In the genomic region with DNA sequence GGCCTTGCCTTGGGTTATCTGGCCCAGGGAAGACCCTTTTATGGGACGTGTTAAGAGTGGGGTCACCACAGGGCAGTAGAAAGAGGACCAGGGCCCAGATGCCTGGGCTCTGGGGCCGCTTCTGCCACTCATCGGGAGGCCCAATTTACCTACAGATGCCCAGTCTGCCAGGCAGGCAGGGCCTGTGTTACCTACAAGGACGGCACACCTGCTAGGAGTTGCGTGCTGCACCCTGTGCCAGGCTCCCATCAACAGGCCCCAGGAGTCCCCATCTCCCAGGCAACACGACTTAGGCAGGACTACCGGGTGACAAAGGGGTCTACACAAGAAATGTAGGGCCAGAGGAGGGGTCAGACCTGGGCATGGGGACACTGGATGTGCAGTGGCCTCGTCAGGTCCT, we compare ENCODE assay signal across 1 cellular context.
TF ChIP-seq lines count a peak whose summit lies in the region.

No MANE protein-coding gene starts in this region.

TF ChIP-seq in GM12878, 131 proteins besides CTCF, POLR2A, EP300 and RAD21:
- TF ChIP-seq, protein P1, sequence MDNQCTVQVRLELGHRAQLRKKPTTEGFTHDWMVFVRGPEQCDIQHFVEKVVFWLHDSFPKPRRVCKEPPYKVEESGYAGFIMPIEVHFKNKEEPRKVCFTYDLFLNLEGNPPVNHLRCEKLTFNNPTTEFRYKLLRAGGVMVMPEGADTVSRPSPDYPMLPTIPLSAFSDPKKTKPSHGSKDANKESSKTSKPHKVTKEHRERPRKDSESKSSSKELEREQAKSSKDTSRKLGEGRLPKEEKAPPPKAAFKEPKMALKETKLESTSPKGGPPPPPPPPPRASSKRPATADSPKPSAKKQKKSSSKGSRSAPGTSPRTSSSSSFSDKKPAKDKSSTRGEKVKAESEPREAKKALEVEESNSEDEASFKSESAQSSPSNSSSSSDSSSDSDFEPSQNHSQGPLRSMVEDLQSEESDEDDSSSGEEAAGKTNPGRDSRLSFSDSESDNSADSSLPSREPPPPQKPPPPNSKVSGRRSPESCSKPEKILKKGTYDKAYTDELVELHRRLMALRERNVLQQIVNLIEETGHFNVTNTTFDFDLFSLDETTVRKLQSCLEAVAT (IDR thresholded peaks at IDR 0.05): no peak
- TF ChIP-seq PKNOX1 (IDR thresholded peaks at IDR 0.05) (no peak), SIX5 (IDR thresholded peaks at IDR 0.05; ENCODE audit: low read depth, low read length, severe bottlenecking) (no peak), ZSCAN29 (IDR thresholded peaks at IDR 0.05) (no peak), SMAD5 (IDR thresholded peaks at IDR 0.05; ENCODE audit: low read depth) (no peak), ESRRA (IDR thresholded peaks at IDR 0.05; ENCODE audit: low read length) (no peak), MYB (IDR thresholded peaks at IDR 0.05; ENCODE audit: borderline replicate concordance, low read depth, low read length) (no peak), POU2F2 (IDR thresholded peaks at IDR 0.05; ENCODE audit: borderline replicate concordance, low read depth, low read length) (no peak), STAT1 (conservative IDR thresholded peaks at IDR 0.05) (no peak), IRF5 (IDR thresholded peaks at IDR 0.05; ENCODE audit: borderline replicate concordance) (no peak), EGR1 (IDR thresholded peaks at IDR 0.05; ENCODE audit: borderline replicate concordance in 1 of 2, low read depth in 2 of 2, low read length in 2 of 2) (no peak), SP1 (IDR thresholded peaks at IDR 0.05; ENCODE audit: low read depth, low read length) (no peak), SMAD1 (IDR thresholded peaks at IDR 0.05; ENCODE audit: low read depth, partially characterized antibody) (no peak), RCOR1 (conservative IDR thresholded peaks at IDR 0.05; ENCODE audit: low read depth, low read length) (no peak)
- TF ChIP-seq, protein P2, sequence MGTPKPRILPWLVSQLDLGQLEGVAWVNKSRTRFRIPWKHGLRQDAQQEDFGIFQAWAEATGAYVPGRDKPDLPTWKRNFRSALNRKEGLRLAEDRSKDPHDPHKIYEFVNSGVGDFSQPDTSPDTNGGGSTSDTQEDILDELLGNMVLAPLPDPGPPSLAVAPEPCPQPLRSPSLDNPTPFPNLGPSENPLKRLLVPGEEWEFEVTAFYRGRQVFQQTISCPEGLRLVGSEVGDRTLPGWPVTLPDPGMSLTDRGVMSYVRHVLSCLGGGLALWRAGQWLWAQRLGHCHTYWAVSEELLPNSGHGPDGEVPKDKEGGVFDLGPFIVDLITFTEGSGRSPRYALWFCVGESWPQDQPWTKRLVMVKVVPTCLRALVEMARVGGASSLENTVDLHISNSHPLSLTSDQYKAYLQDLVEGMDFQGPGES (IDR thresholded peaks at IDR 0.05): no peak
- TF ChIP-seq, protein P3, sequence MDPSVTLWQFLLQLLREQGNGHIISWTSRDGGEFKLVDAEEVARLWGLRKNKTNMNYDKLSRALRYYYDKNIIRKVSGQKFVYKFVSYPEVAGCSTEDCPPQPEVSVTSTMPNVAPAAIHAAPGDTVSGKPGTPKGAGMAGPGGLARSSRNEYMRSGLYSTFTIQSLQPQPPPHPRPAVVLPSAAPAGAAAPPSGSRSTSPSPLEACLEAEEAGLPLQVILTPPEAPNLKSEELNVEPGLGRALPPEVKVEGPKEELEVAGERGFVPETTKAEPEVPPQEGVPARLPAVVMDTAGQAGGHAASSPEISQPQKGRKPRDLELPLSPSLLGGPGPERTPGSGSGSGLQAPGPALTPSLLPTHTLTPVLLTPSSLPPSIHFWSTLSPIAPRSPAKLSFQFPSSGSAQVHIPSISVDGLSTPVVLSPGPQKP (IDR thresholded peaks at IDR 0.05; ENCODE audit: low read depth, low read length): no peak
